24 cellular contexts compared by ENCODE assay signal in the genomic region with DNA sequence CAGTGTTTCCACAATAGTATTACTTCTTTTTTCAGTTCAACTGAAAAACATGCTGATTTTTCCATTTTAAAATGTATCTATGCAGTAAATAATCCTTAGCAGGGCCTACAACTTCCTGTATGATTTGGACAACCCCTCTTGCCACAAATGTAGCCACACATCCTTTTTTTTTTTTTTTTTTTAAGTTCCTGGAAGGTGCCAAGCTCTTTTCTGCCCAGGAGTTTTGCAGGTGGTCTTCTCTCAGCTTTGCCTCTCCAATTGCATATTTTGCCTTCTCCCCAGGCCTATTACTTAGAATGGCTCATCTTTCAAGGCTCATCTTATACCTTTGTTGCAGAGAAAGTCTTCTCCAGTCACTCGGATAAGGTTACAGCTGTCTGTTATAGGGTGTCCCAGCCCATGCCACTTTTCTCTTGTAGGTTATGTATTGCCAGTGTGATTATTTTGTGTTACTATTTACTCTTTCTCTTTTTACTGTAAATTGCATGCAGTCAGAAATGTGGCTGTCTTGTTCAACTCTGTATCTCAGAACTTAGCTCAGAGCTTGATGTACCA. TPM values are rescaled to one million over a fixed set of nuclear protein-coding genes. Genes with fewer than 3 reads are reported as not detected.
A peak's percentile ranks its signal among the peaks of the same experiment; 100 is the strongest.
DNase-seq lines count a peak whose midpoint lies in the region; ATAC-seq, FAIRE-seq and TF ChIP-seq lines count a peak whose summit lies in the region.
"Had no signal": no experiment of that assay in that cellular context is flagged by ENCODE, and none has a peak within 500 bp of the region (broad histone marks: within the 10 kb centered on the region; RNA-seq: fewer than 3 reads in every experiment).

No MANE protein-coding gene starts in this region.

- ATAC-seq in GM19035 (IDR thresholded peaks at IDR 0.05; ENCODE audit: unreplicated experiment), result no peak
- ATAC-seq: HepG2, SK-N-SH treated with all-trans-retinoic acid at 6 μM for 48 hours had no signal

- H3K27ac Mint-ChIP-seq in nephron progenitor cell, result no peak overlapping the region
- H3K27ac Mint-ChIP-seq: CD4-positive, alpha-beta memory T cell; T-helper 1 cell treated with Interleukin-12 subunit alpha and Interleukin-12 subunit beta and Interleukin-4 antibody, amounts not matched to agents 30 μg/mL and 1 μg/mL, for 36 hours had no signal

- peaks cover 43% of the 10 kb centered on the region for H3K4me1 Mint-ChIP-seq in nephron progenitor cell

- TF ChIP-seq CTCF in nephron progenitor cell (IDR thresholded peaks at IDR 0.05), result no peak

- peaks cover 50% of the 10 kb centered on the region for H3K36me3 Mint-ChIP-seq in nephron progenitor cell (ENCODE audit: low read depth)
- H3K36me3 Mint-ChIP-seq: CD4-positive, alpha-beta memory T cell had no signal

- DNase-seq in GM12892 (ENCODE audit: insufficient read length) (no peak), NAMALWA (ENCODE audit: low spot score) (peak; percentile 57), RPMI8226 (peak; percentile 31), nephron progenitor cell (no peak), mesenteric fat pad (ENCODE audit: low spot score) (no peak), NCI-H345 treated with DMSO at 0.1 percent for 48 hours (lab: John Stamatoyannopoulos, UW; ENCODE audit: unreplicated experiment) (no peak)
- no peak for DNase-seq in stimulated activated CD4-positive, alpha-beta T cell treated with anti-CD3 and anti-CD28 coated beads, Interleukin-4, amount 100 ng/mL, for 24 hours
- DNase-seq: ACHN; AML-193; Calu3; CD4-positive, alpha-beta memory T cell; DMS53; NCI-H1105 treated with DMSO at 0.1 percent for 48 hours; NCI-H1694 treated with DMSO at 0.1 percent for 48 hours; NCI-H2171; NCI-H446 treated with DMSO at 0.1 percent for 48 hours; NCI-H748 treated with DMSO at 0.1 percent for 48 hours; SHP77 treated with DMSO at 0.1 percent for 48 hours had no signal

- no peak for TF ChIP-seq POLR2A in GM12892 (IDR thresholded peaks at IDR 0.05; ENCODE audit: low read depth, low read length)

- peaks cover 4% of the 10 kb centered on the region for H3K27me3 Mint-ChIP-seq in nephron progenitor cell (ENCODE audit: low read depth, poor library complexity)

- no peaks in the 10 kb centered on the region for H3K9me3 Mint-ChIP-seq in nephron progenitor cell
- H3K9me3 Mint-ChIP-seq: T-helper 1 cell treated with Interleukin-12 subunit alpha and Interleukin-12 subunit beta and Interleukin-4 antibody, amounts not matched to agents 30 μg/mL and 1 μg/mL, for 36 hours had no signal

- FAIRE-seq in GM12892 (lab: Jason Lieb, UNC), result peak; percentile 9
- FAIRE-seq: HepG2, RCC 7860 had no signal

- peak overlapping the region; percentile 11 for H3K4me3 Mint-ChIP-seq in nephron progenitor cell
- H3K4me3 Mint-ChIP-seq: CD4-positive, alpha-beta memory T cell; T-helper 1 cell treated with Interleukin-12 subunit alpha and Interleukin-12 subunit beta and Interleukin-4 antibody, amounts not matched to agents 30 μg/mL and 1 μg/mL, for 36 hours had no signal

RNA-seq across cellular contexts. Expression of gene KLHL14, which starts 11.5 kb away (rescaled TPM):
- 1.1 TPM for polyA plus RNA-seq in GM12892 (2012; ENCODE audit: missing spikeins)
- 0.45 TPM for total RNA-seq in mesenteric fat pad
- total RNA-seq: CD4-positive, alpha-beta memory T cell; MCF 10A had no signal

Comparison
In these comparisons a context has a peak if more than half of its experiments do, and no peak if none do; other contexts are left out.
1. DNase-seq: peak in NAMALWA (single experiment) and RPMI8226 (single experiment); none in GM12892 (single experiment), nephron progenitor cell (single experiment), mesenteric fat pad (single experiment), NCI-H345 treated with DMSO at 0.1 percent for 48 hours (single experiment) and stimulated activated CD4-positive, alpha-beta T cell treated with anti-CD3 and anti-CD28 coated beads, Interleukin-4, amount 100 ng/mL, for 24 hours (single experiment).